In genomic region chr1:235326719-235327558, GRCh38 we compare ENCODE assay signal across 8 cellular contexts. TPM values are rescaled to one million over a fixed set of nuclear protein-coding genes. Genes with fewer than 3 reads are reported as not detected.
DNase-seq lines count a peak whose midpoint lies in the region; ATAC-seq and TF ChIP-seq lines count a peak whose summit lies in the region.

No MANE protein-coding gene starts in this region.

- WGBS in trophoblast cell (ENCODE audit: extremely low coverage, insufficient coverage, insufficient read length): no CpG with 5 or more reads among the region's 78 CpGs
- 1% methylated on average over 48 of the region's 78 CpGs; no CpG with 5 or more reads in 1 of the 2 donors for WGBS in transverse colon (ENCODE audit: low coverage in 1 of 2), 2 donors

- ATAC-seq in HG03196 (IDR thresholded peaks at IDR 0.05; ENCODE audit: unreplicated experiment) (peak; percentile 21), Right ventricle myocardium superior (ENCODE audit: poor library complexity) (peak; percentile 16), GM21515 (IDR thresholded peaks at IDR 0.05; ENCODE audit: unreplicated experiment) (no peak)

- peak overlapping the region; percentile 97 for H3K18ac ChIP-seq in trophoblast cell (ENCODE audit: low read length)

- in situ Hi-C loops in transverse colon (cut with MboI; ENCODE audit: low pct_ligation_motif_present in 1 of 4, low pct_unique_long_range_greater_than_20kb in 1 of 4, low sequenced_read_pairs in 3 of 4): no loop called here

- peak overlapping the region; percentile 72 for H3K4me2 ChIP-seq in trophoblast cell (ENCODE audit: low read length)

- H3K4me3 ChIP-seq in trophoblast cell (ENCODE audit: low read depth, low read length) (peak overlapping the region; percentile 95), transverse colon (peak overlapping the region; percentile 66 to 100 (median 96))

- peak overlapping the region; percentile 85 for H3K27ac ChIP-seq in trophoblast cell (ENCODE audit: low read depth, low read length)
- H3K27ac ChIP-seq in transverse colon: peak overlapping the region; percentile 95 to 100 (median 97)

- H3K4me1 ChIP-seq in ES-I3 (ENCODE audit: insufficient read depth, low read length) (peaks cover 16% of the 10 kb centered on the region; the same call in 1 of the 2 replicates), trophoblast cell (ENCODE audit: control insufficient read depth in 1 of 2, insufficient read depth in 2 of 2, low read length in 2 of 2) (no peaks in the 10 kb centered on the region), transverse colon (peaks cover 27 to 69% (median 48%) of the 10 kb centered on the region in 4 donors)

- peaks cover 23% of the 10 kb centered on the region for H3K79me1 ChIP-seq in trophoblast cell (ENCODE audit: low read length)

- H3K9ac ChIP-seq in ES-I3 (ENCODE audit: low read depth, low read length): peak overlapping the region; percentile 78
- H3K9ac ChIP-seq in trophoblast cell (ENCODE audit: low read length): peak overlapping the region; percentile 63

- no peak overlapping the region for H2BK12ac ChIP-seq in trophoblast cell (ENCODE audit: low read length)

- no peak for TF ChIP-seq EP300 in transverse colon (IDR thresholded peaks at IDR 0.05; ENCODE audit: low read depth)

- peak overlapping the region; percentile 93 for H4K8ac ChIP-seq in trophoblast cell (ENCODE audit: low read depth, low read length)

- no peaks in the 10 kb centered on the region for H3K9me3 ChIP-seq in ES-I3 (ENCODE audit: control insufficient read depth, insufficient read depth, low read length)
- H3K9me3 ChIP-seq in trophoblast cell (ENCODE audit: insufficient read depth, low read depth, low read length): no peaks in the 10 kb centered on the region
- H3K9me3 ChIP-seq in transverse colon: no peaks in the 10 kb centered on the region

- peak overlapping the region; percentile 85 for H2BK120ac ChIP-seq in trophoblast cell (ENCODE audit: insufficient read depth, low read length, poor library complexity)

- H2BK5ac ChIP-seq in trophoblast cell (ENCODE audit: low read depth, low read length, poor library complexity): peak overlapping the region; percentile 80

- no peak overlapping the region for H3K23ac ChIP-seq in trophoblast cell (ENCODE audit: low read length)

- DNase-seq in SIG-M5 treated with dmso at 0.1 percent for 504 hours (lab: John Stamatoyannopoulos, UW; ENCODE audit: unreplicated experiment) (peak; percentile 79), Right ventricle myocardium superior (peak; percentile 61), trophoblast cell (peak; percentile 16 to 56), transverse colon (peak; percentile 44)
- peak; percentile 66 for DNase-seq in activated naive CD4-positive, alpha-beta T cell treated with anti-CD3 and anti-CD28 coated beads, Interleukin-2, amount 50 U/mL, for 16 hours

- H3K79me2 ChIP-seq in trophoblast cell (ENCODE audit: control insufficient read depth, insufficient read depth, low read length, poor library complexity): peaks cover 32% of the 10 kb centered on the region

- TF ChIP-seq CTCF in transverse colon (IDR thresholded peaks at IDR 0.05): no peak

- H2AFZ ChIP-seq in trophoblast cell (ENCODE audit: insufficient read depth, low read length, poor library complexity): peak overlapping the region; percentile 33

- no peak for TF ChIP-seq POLR2A in transverse colon (IDR thresholded peaks at IDR 0.05)

- peak overlapping the region; percentile 96 for H3K14ac ChIP-seq in trophoblast cell (ENCODE audit: low read length)

- H4K91ac ChIP-seq in trophoblast cell (ENCODE audit: low read depth, low read length): peak overlapping the region; percentile 76

- 0 out of 2 replicates have a peak, but pooled peaks cover 4% of the 10 kb centered on the region for H3K36me3 ChIP-seq in ES-I3 (ENCODE audit: insufficient read depth, low read length)
- peaks cover 0 to 2% of the 10 kb centered on the region in 2 experiments for H3K36me3 ChIP-seq in trophoblast cell (ENCODE audit: control insufficient read depth in 1 of 2, insufficient read depth in 2 of 2, low read length in 2 of 2)
- no peaks in the 10 kb centered on the region for H3K36me3 ChIP-seq in transverse colon

- H2AK5ac ChIP-seq in trophoblast cell (ENCODE audit: low read length): peak overlapping the region; percentile 8

- H3K27me3 ChIP-seq in trophoblast cell (ENCODE audit: insufficient read depth, low read length) (no peaks in the 10 kb centered on the region), transverse colon (no peaks in the 10 kb centered on the region)

- peak overlapping the region; percentile 98 for H3K4ac ChIP-seq in trophoblast cell (ENCODE audit: low read depth, low read length)

- peak overlapping the region; percentile 71 for H4K12ac ChIP-seq in trophoblast cell (ENCODE audit: low read depth, low read length)

- intact Hi-C loops in Right ventricle myocardium superior (cut with DNase I) (loop anchor here (5.0 kb wide), 1 partner anchor 90 kb away; no protein-coding TSS in a partner anchor), transverse colon (cut with DNase I; ENCODE audit: low total_unique reads) (loop anchor here (10.0 kb wide), 1 partner anchor 72 kb away; no protein-coding TSS in a partner anchor)

RNA-seq across cellular contexts. Expression of gene ARID4B, which starts 1.0 kb away (rescaled TPM):
- 14.8 TPM for total RNA-seq in Right ventricle myocardium superior
- 24.9 and 25.2 TPM in 2 replicates for polyA plus RNA-seq in trophoblast cell (2013)
- total RNA-seq in transverse colon: 10 to 100 TPM in 3 of 4 donors, 1 to 10 TPM in 1; 9.2 to 52.0 (median 34.0) TPM

RNA-seq across cellular contexts. Expression of gene GGPS1, which starts 1.4 kb away (rescaled TPM):
- total RNA-seq in Right ventricle myocardium superior: 31.4 TPM
- polyA plus RNA-seq in trophoblast cell (2013): 52.1 and 52.6 TPM in 2 replicates
- total RNA-seq in transverse colon: 10 to 100 TPM; 11.2 to 22.1 (median 16.9) TPM

RNA-seq across cellular contexts. Expression of gene TBCE, which starts 40.3 kb away (rescaled TPM):
- total RNA-seq in Right ventricle myocardium superior (15.7 TPM), transverse colon (10 to 100 TPM; 16.8 to 59.1 (median 23.9) TPM)
- polyA plus RNA-seq in trophoblast cell (2013): 26.9 and 28.1 TPM in 2 replicates
